Comparison of ENCODE assay signal across 9 cellular contexts in genomic region chr1:64663654-64664053, GRCh38.
A peak's percentile ranks its signal among the peaks of the same experiment; 100 is the strongest.
DNase-seq lines count a peak whose midpoint lies in the region; ATAC-seq and TF ChIP-seq lines count a peak whose summit lies in the region.
"Had no signal": no experiment of that assay in that cellular context is flagged by ENCODE, and none has a peak within 500 bp of the region (broad histone marks: within the 10 kb centered on the region; RNA-seq: fewer than 3 reads in every experiment).

No MANE protein-coding gene starts in this region.

- peak; percentile 47 for ATAC-seq in GM18867 (IDR thresholded peaks at IDR 0.05; ENCODE audit: unreplicated experiment)
- ATAC-seq in GM18861 (IDR thresholded peaks at IDR 0.05; ENCODE audit: unreplicated experiment) = no peak
- no peak for ATAC-seq in HG03378 (IDR thresholded peaks at IDR 0.05; ENCODE audit: unreplicated experiment)
- ATAC-seq in HG02623 (IDR thresholded peaks at IDR 0.05; ENCODE audit: unreplicated experiment) = no peak

- no peak overlapping the region for H3K27ac ChIP-seq in C4-2B

- peak; percentile 30; the same call in 1 of the 2 replicates for TF ChIP-seq CTCF in C4-2B (conservative IDR thresholded peaks at IDR 0.05)

- DNase-seq in RPMI8226 = peak; percentile 20
- DNase-seq in germinal center (ENCODE audit: low spot score) = peak; percentile 7
- no peak for DNase-seq in SIG-M5 treated with dmso at 0.1 percent for 504 hours (lab: John Stamatoyannopoulos, UW; ENCODE audit: unreplicated experiment)
- DNase-seq: activated CD4-positive, alpha-beta T cell treated with anti-CD3 and anti-CD28 coated beads, Interleukin-2, amount 10 ng/mL, durations not matched to agents 24 days and 14 days had no signal
